ENCODE assay signal across 33 cellular contexts in the genomic region with DNA sequence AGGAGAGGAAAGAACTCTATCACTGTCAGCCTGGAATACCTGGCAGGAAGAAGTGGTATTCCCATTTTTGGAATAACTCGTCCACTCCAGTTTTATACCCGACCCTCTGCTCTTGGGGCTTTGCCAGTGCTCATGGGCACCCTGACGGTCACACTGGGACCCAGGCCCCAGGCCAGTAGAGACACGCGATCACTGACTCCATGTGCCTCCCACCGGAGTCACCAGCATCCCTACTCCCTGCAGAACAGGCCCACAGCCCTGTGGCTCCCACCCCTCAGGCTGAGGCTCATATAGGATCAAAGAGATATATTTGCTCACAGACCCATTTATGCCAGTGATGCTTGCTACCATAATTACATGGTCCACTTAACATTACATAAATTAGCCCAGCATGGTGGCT. TPM values are rescaled to one million over a fixed set of nuclear protein-coding genes. Genes with fewer than 3 reads are reported as not detected.
"Had no signal": no experiment of that assay in that cellular context is flagged by ENCODE, and none has a peak within 500 bp of the region (broad histone marks: within the 10 kb centered on the region; RNA-seq: fewer than 3 reads in every experiment).

No MANE protein-coding gene starts in this region.

- H3K4me3 Mint-ChIP-seq: activated B cell treated with CpG ODN at 0.5 μM for 24 hours; activated CD4-positive, alpha-beta memory T cell treated with anti-CD3 and anti-CD28 coated beads, Interleukin-2, amount 10 ng/mL, durations not matched to agents 7 days and 5 days; activated naive CD4-positive, alpha-beta T cell treated with anti-CD3 and anti-CD28 coated beads, Interleukin-2, amount 10 ng/mL, durations not matched to agents 7 days and 5 days; activated naive CD8-positive, alpha-beta T cell; activated naive CD8-positive, alpha-beta T cell treated with anti-CD3 and anti-CD28 coated beads, Interleukin-2, amount 50 U/mL, for 24 hours; activated T-cell treated with anti-CD3 and anti-CD28 coated beads, Interleukin-2, amount 50 U/mL, for 24 hours; central memory CD8-positive, alpha-beta T cell had no signal

- H3K36me3 ChIP-seq: brain microvascular endothelial cell, cardiac muscle cell, MG63 had no signal

- ATAC-seq: activated naive CD8-positive, alpha-beta T cell treated with anti-CD3 and anti-CD28 coated beads, Interleukin-2, amount 50 U/mL, for 24 hours had no signal

- DNase-seq: activated B cell treated with CpG ODN at 0.5 μM for 24 hours; activated CD4-positive, alpha-beta memory T cell treated with anti-CD3 and anti-CD28 coated beads, Interleukin-2, amount 10 ng/mL, durations not matched to agents 7 days and 5 days; activated CD4-positive, alpha-beta T cell treated with anti-CD3 and anti-CD28 coated beads for 4 hours; activated CD4-positive, CD25-positive, alpha-beta regulatory T cell treated with anti-CD3 and anti-CD28 coated beads, Interleukin-2, amount 50 U/mL, for 72 hours; activated naive CD4-positive, alpha-beta T cell treated with anti-CD3 and anti-CD28 coated beads, Interleukin-2, amount 10 ng/mL, durations not matched to agents 7 days and 5 days; activated naive CD8-positive, alpha-beta T cell treated with anti-CD3 and anti-CD28 coated beads, Interleukin-2, amount 50 U/mL, for 24 hours; activated T-cell treated with anti-CD3 and anti-CD28 coated beads, Interleukin-2, amount 50 U/mL, for 24 hours; anterior cingulate cortex; brain microvascular endothelial cell; Kasumi-1; KG1; MG63; NCI-H1048; NCI-H1105 treated with DMSO at 0.1 percent for 48 hours; NCI-H1436; NCI-H1694; NCI-H1930; NCI-H2081 treated with DMSO at 0.1 percent for 48 hours; NCI-H345; NCI-H524 treated with DMSO at 0.1 percent for 48 hours; NCI-H748 treated with DMSO at 0.1 percent for 48 hours; PC-9; Right ventricle myocardium superior; SW 1271; T-helper 1 cell; T-helper 2 cell; T-helper 9 cell had no signal

- H3K9me3 ChIP-seq: MG63 had no signal

- H3K27ac ChIP-seq: brain microvascular endothelial cell, cardiac muscle cell, PC-9, VCaP had no signal

- H3K27me3 ChIP-seq: cardiac muscle cell had no signal

- H3K36me3 Mint-ChIP-seq: activated naive CD4-positive, alpha-beta T cell treated with anti-CD3 and anti-CD28 coated beads, Interleukin-2, amount 10 ng/mL, durations not matched to agents 7 days and 5 days; activated naive CD8-positive, alpha-beta T cell had no signal

- H3K4me3 ChIP-seq: cardiac muscle cell, MG63, PC-9 had no signal

- H3K9me3 Mint-ChIP-seq: activated B cell treated with CpG ODN at 0.5 μM for 24 hours; activated CD4-positive, alpha-beta memory T cell treated with anti-CD3 and anti-CD28 coated beads, Interleukin-2, amount 10 ng/mL, durations not matched to agents 7 days and 5 days; activated naive CD4-positive, alpha-beta T cell treated with anti-CD3 and anti-CD28 coated beads, Interleukin-2, amount 10 ng/mL, durations not matched to agents 7 days and 5 days; activated naive CD8-positive, alpha-beta T cell treated with anti-CD3 and anti-CD28 coated beads, Interleukin-2, amount 50 U/mL, for 24 hours; activated T-cell treated with anti-CD3 and anti-CD28 coated beads, Interleukin-2, amount 50 U/mL, for 24 hours; activated T-helper 2 cell treated with anti-CD3 and anti-CD28 coated beads, Interferon-gamma antibody, Interleukin-2, Interleukin-4, amounts not matched to agents 10 μg/mL and 5 μg/mL and 100 μg/mL, durations not matched to agents 14 hours and 24 hours and 36 hours; central memory CD8-positive, alpha-beta T cell had no signal

- H3K4me1 Mint-ChIP-seq: activated B cell treated with CpG ODN at 0.5 μM for 24 hours; activated CD4-positive, alpha-beta memory T cell treated with anti-CD3 and anti-CD28 coated beads, Interleukin-2, amount 10 ng/mL, durations not matched to agents 7 days and 5 days had no signal

- H3K27ac Mint-ChIP-seq: activated B cell treated with CpG ODN at 0.5 μM for 24 hours; activated CD4-positive, alpha-beta memory T cell treated with anti-CD3 and anti-CD28 coated beads, Interleukin-2, amount 10 ng/mL, durations not matched to agents 7 days and 5 days; activated naive CD4-positive, alpha-beta T cell treated with anti-CD3 and anti-CD28 coated beads, Interleukin-2, amount 10 ng/mL, durations not matched to agents 7 days and 5 days; activated naive CD8-positive, alpha-beta T cell; activated naive CD8-positive, alpha-beta T cell treated with anti-CD3 and anti-CD28 coated beads, Interleukin-2, amount 50 U/mL, for 24 hours; activated T-cell treated with anti-CD3 and anti-CD28 coated beads, Interleukin-2, amount 50 U/mL, for 24 hours; activated T-helper 2 cell treated with anti-CD3 and anti-CD28 coated beads, Interferon-gamma antibody, Interleukin-2, Interleukin-4, amounts not matched to agents 10 μg/mL and 5 μg/mL and 100 μg/mL, durations not matched to agents 14 hours and 24 hours and 36 hours had no signal

RNA-seq across cellular contexts. Expression of gene GRTP1, which starts 3.5 kb away (rescaled TPM):
- total RNA-seq: activated B cell treated with CpG ODN at 0.5 μM for 24 hours; activated CD8-positive, alpha-beta memory T cell treated with anti-CD3 and anti-CD28 coated beads for 36 hours; activated T-helper 2 cell treated with anti-CD3 and anti-CD28 coated beads, Interferon-gamma antibody, Interleukin-2, Interleukin-4, amounts not matched to agents 10 μg/mL and 5 μg/mL and 100 μg/mL, durations not matched to agents 14 hours and 24 hours and 36 hours had no signal
